ENCODE assay signal across 8 cellular contexts in the genomic region with DNA sequence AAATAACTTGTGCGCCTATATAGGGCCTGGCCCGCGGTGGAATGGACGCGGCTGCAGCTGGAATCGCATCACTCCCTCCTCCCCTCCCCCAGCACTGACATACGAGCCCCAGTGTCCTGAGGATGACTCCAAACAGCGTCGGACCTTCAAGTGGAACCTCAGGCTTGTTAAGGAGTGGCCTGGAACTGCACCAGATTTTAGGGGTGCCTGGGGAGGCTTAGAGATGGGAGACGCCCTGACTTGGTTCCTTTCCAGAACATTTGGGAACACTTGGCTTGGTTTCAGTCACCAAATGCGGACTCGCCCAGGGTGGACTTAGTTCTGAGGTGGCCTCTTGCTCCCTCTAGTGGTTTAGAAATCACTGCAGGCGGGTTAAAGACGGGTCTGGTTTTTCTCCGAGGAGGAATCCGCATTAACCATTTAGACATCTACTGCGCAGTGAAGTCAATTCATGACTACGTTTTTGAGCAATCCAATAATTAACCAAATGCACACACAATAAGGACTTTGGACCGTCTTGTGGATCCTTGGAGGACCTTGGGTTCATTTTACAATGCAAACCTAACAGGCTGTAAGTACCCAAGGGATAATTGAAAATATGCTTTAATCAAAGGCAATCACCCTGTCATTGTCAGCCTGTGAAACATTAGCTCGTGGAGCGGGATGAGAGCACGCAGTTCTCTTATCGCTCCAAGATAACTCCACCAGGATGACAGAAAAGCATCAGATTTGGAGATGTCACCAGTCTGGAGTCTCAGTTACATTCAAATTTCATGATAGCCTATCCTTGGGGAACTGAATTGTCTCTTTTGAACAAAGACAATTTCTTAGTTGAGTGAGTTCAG. TPM values are rescaled to one million over a fixed set of nuclear protein-coding genes. Genes with fewer than 3 reads are reported as not detected.
A peak's percentile ranks its signal among the peaks of the same experiment; 100 is the strongest.
DNase-seq lines count a peak whose midpoint lies in the region; ATAC-seq and TF ChIP-seq lines count a peak whose summit lies in the region.

No MANE protein-coding gene starts in this region.

- peak; percentile 81 for DNase-seq in Ammon's horn (ENCODE audit: low spot score)
- DNase-seq in NOMO-1 treated with dmso at 0.1 percent for 144 hours (lab: John Stamatoyannopoulos, UW; ENCODE audit: unreplicated experiment) = peak; percentile 50
- peak; percentile 68 for DNase-seq in activated T-cell treated with anti-CD3 and anti-CD28 coated beads, Interleukin-2, amount 50 U/mL, for 24 hours
- DNase-seq in esophagus muscularis mucosa (ENCODE audit: extremely low spot score) = peak; percentile 94
- DNase-seq in stromal cell of bone marrow (ENCODE audit: low read depth) = peak; percentile 78

- intact Hi-C loops in esophagus muscularis mucosa (cut with DNase I) = loop anchor here (1.0 to 5.0 kb wide), 3 partner anchors 151 to 311 kb away; no protein-coding TSS in a partner anchor

- peak overlapping the region; percentile 64 for H3K4me3 ChIP-seq in HUES48 (ENCODE audit: low read depth, low read length)
- peak overlapping the region; percentile 38 to 58 (median 43) for H3K4me3 ChIP-seq in esophagus muscularis mucosa
- H3K4me3 ChIP-seq in mucosa of rectum (ENCODE audit: low read length in 2 of 2) = peak overlapping the region; percentile 57

- TF ChIP-seq POLR2A in esophagus muscularis mucosa (IDR thresholded peaks at IDR 0.05; ENCODE audit: low read depth) = no peak

- H3K36me3 Mint-ChIP-seq in activated T-cell treated with anti-CD3 and anti-CD28 coated beads, Interleukin-2, amount 50 U/mL, for 24 hours (ENCODE audit: low read depth) = no peaks in the 10 kb centered on the region

- H3K9me3 ChIP-seq in HUES48 (ENCODE audit: control insufficient read depth, insufficient read depth, low read length) = no peaks in the 10 kb centered on the region
- H3K9me3 ChIP-seq in esophagus muscularis mucosa = no peaks in the 10 kb centered on the region
- no peaks in the 10 kb centered on the region for H3K9me3 ChIP-seq in mucosa of rectum (ENCODE audit: control insufficient read depth in 2 of 2, low read length in 2 of 2)

- H3K9ac ChIP-seq in HUES48 (ENCODE audit: low read depth, low read length) (no peak overlapping the region), mucosa of rectum (ENCODE audit: low read depth in 1 of 2, low read length in 2 of 2) (peak overlapping the region in 1 of 2 donors; percentile 19)

- H3K27me3 ChIP-seq in HUES48 (ENCODE audit: control insufficient read depth, insufficient read depth, low read length) (peaks cover 48% of the 10 kb centered on the region), esophagus muscularis mucosa (peaks cover 0 to 51% (median 4%) of the 10 kb centered on the region in 4 donors), mucosa of rectum (ENCODE audit: control insufficient read depth in 2 of 2, insufficient read depth in 2 of 2, low read length in 2 of 2) (peaks cover 3 to 15% of the 10 kb centered on the region in 2 donors)

- H3K4me1 Mint-ChIP-seq in activated T-cell treated with anti-CD3 and anti-CD28 coated beads, Interleukin-2, amount 50 U/mL, for 24 hours (ENCODE audit: low read depth) = peaks cover 6% of the 10 kb centered on the region

- peak overlapping the region; percentile 31 for H3K4me3 Mint-ChIP-seq in activated T-cell treated with anti-CD3 and anti-CD28 coated beads, Interleukin-2, amount 50 U/mL, for 24 hours

- H3K36me3 ChIP-seq in HUES48 (ENCODE audit: control insufficient read depth, insufficient read depth, low read length) (no peaks in the 10 kb centered on the region), esophagus muscularis mucosa (no peaks in the 10 kb centered on the region), mucosa of rectum (ENCODE audit: control insufficient read depth in 2 of 2, insufficient read depth in 2 of 2, low read length in 2 of 2) (no peaks in the 10 kb centered on the region)

- ATAC-seq in GM19324 (IDR thresholded peaks at IDR 0.05; ENCODE audit: low FRiP score, unreplicated experiment) = peak; percentile 63

- peak overlapping the region; percentile 2 for H3K27ac ChIP-seq in HUES48 (ENCODE audit: low read depth, low read length)
- peak overlapping the region in 1 of 4 donors; percentile 22 for H3K27ac ChIP-seq in esophagus muscularis mucosa (replicated peaks in 1 of 4)
- H3K27ac ChIP-seq in mucosa of rectum (ENCODE audit: low read depth in 2 of 2, low read length in 2 of 2) = no peak overlapping the region

- H3K4me1 ChIP-seq in HUES48 (ENCODE audit: control insufficient read depth, insufficient read depth, low read length) (peaks cover 3% of the 10 kb centered on the region; the same call in 1 of the 2 replicates), esophagus muscularis mucosa (peaks cover 7 to 17% (median 12%) of the 10 kb centered on the region in 4 donors), mucosa of rectum (ENCODE audit: control insufficient read depth in 2 of 2, insufficient read depth in 2 of 2, low read length in 2 of 2) (peaks cover 2 to 6% of the 10 kb centered on the region in 2 donors)

- H3K27ac Mint-ChIP-seq in activated T-cell treated with anti-CD3 and anti-CD28 coated beads, Interleukin-2, amount 50 U/mL, for 24 hours = no peak overlapping the region

- TF ChIP-seq EP300 in esophagus muscularis mucosa (IDR thresholded peaks at IDR 0.05) = no peak

- WGBS in esophagus muscularis mucosa = under 1% methylated on average over 23 of the region's 23 CpGs

- H3K9me3 Mint-ChIP-seq in activated T-cell treated with anti-CD3 and anti-CD28 coated beads, Interleukin-2, amount 50 U/mL, for 24 hours = no peaks in the 10 kb centered on the region

- peaks cover 64% of the 10 kb centered on the region for H3K27me3 Mint-ChIP-seq in activated T-cell treated with anti-CD3 and anti-CD28 coated beads, Interleukin-2, amount 50 U/mL, for 24 hours

- TF ChIP-seq CTCF in esophagus muscularis mucosa (IDR thresholded peaks at IDR 0.05) = peak; percentile 87 to 95 (median 91)

RNA-seq across cellular contexts. Expression of a gene that starts 11.2 kb away (rescaled TPM):
- total RNA-seq in esophagus muscularis mucosa = 100 to 1,000 TPM in 3 of 4 donors, 10 to 100 TPM in 1; 95.2 to 181 (median 114) TPM
